15 cellular contexts compared by ENCODE assay signal in genomic region chr3:62926494-62926893, GRCh38. TPM values are rescaled to one million over a fixed set of nuclear protein-coding genes. Genes with fewer than 3 reads are reported as not detected.
"Had no signal": no experiment of that assay in that cellular context is flagged by ENCODE, and none has a peak within 500 bp of the region (broad histone marks: within the 10 kb centered on the region; RNA-seq: fewer than 3 reads in every experiment).

No MANE protein-coding gene starts in this region.

- H3K27me3 ChIP-seq: hepatocyte, pancreas, uterus had no signal

- H3K27ac ChIP-seq: hepatocyte, lower lobe of right lung, pancreas, uterus, WERI-Rb-1 had no signal

- H3K36me3 ChIP-seq: lower lobe of right lung, pancreas, uterus, WERI-Rb-1 had no signal

- ATAC-seq: activated CD4-positive, alpha-beta T cell treated with anti-CD3 and anti-CD28 coated beads for 36 hours; activated CD8-positive, alpha-beta memory T cell treated with anti-CD3 and anti-CD28 coated beads, Interleukin-2, amount 10 ng/mL, durations not matched to agents 7 days and 5 days; lower lobe of right lung; pancreas; stimulated activated effector memory CD8-positive, alpha-beta T cell treated with anti-CD3 and anti-CD28 coated beads, Interleukin-12 subunit alpha, Interleukin-12 subunit beta, amount 100 ng/mL, for 72 hours; T-helper 17 cell had no signal

- H3K4me1 ChIP-seq: lower lobe of right lung, pancreas, uterus had no signal

- H3K27ac Mint-ChIP-seq: activated CD4-positive, alpha-beta memory T cell treated with anti-CD3 and anti-CD28 coated beads for 36 hours; activated CD4-positive, alpha-beta T cell treated with anti-CD3 and anti-CD28 coated beads for 36 hours; activated CD8-positive, alpha-beta memory T cell treated with anti-CD3 and anti-CD28 coated beads, Interleukin-2, amount 10 ng/mL, durations not matched to agents 7 days and 5 days; activated naive CD4-positive, alpha-beta T cell treated with anti-CD3 and anti-CD28 coated beads, Interleukin-2, amount 10 ng/mL, durations not matched to agents 7 days and 5 days; stimulated activated effector memory CD8-positive, alpha-beta T cell treated with anti-CD3 and anti-CD28 coated beads, Interleukin-12 subunit alpha, Interleukin-12 subunit beta, amount 100 ng/mL, for 72 hours; T-helper 17 cell had no signal

- H3K27me3 Mint-ChIP-seq: activated CD4-positive, alpha-beta memory T cell treated with anti-CD3 and anti-CD28 coated beads for 36 hours; activated CD4-positive, alpha-beta T cell treated with anti-CD3 and anti-CD28 coated beads for 36 hours; activated CD8-positive, alpha-beta memory T cell treated with anti-CD3 and anti-CD28 coated beads, Interleukin-2, amount 10 ng/mL, durations not matched to agents 7 days and 5 days; activated naive CD4-positive, alpha-beta T cell treated with anti-CD3 and anti-CD28 coated beads, Interleukin-2, amount 10 ng/mL, durations not matched to agents 7 days and 5 days; T-helper 17 cell had no signal

- H3K9me3 ChIP-seq: lower lobe of right lung, pancreas, uterus had no signal

- H3K4me2 ChIP-seq: hepatocyte had no signal

- H3K36me3 Mint-ChIP-seq: activated CD4-positive, alpha-beta memory T cell treated with anti-CD3 and anti-CD28 coated beads for 36 hours; activated CD8-positive, alpha-beta memory T cell treated with anti-CD3 and anti-CD28 coated beads, Interleukin-2, amount 10 ng/mL, durations not matched to agents 7 days and 5 days; activated naive CD4-positive, alpha-beta T cell treated with anti-CD3 and anti-CD28 coated beads, Interleukin-2, amount 10 ng/mL, durations not matched to agents 7 days and 5 days; stimulated activated effector memory CD8-positive, alpha-beta T cell treated with anti-CD3 and anti-CD28 coated beads, Interleukin-12 subunit alpha, Interleukin-12 subunit beta, amount 100 ng/mL, for 72 hours had no signal

- H3K4me3 ChIP-seq: hepatocyte, lower lobe of right lung, pancreas, uterus had no signal

- H2AFZ ChIP-seq: hepatocyte had no signal

- H3K79me2 ChIP-seq: hepatocyte had no signal

- H3K4me1 Mint-ChIP-seq: activated CD4-positive, alpha-beta T cell treated with anti-CD3 and anti-CD28 coated beads for 36 hours; activated CD8-positive, alpha-beta memory T cell treated with anti-CD3 and anti-CD28 coated beads, Interleukin-2, amount 10 ng/mL, durations not matched to agents 7 days and 5 days; activated naive CD4-positive, alpha-beta T cell treated with anti-CD3 and anti-CD28 coated beads, Interleukin-2, amount 10 ng/mL, durations not matched to agents 7 days and 5 days; stimulated activated effector memory CD8-positive, alpha-beta T cell treated with anti-CD3 and anti-CD28 coated beads, Interleukin-12 subunit alpha, Interleukin-12 subunit beta, amount 100 ng/mL, for 72 hours; T-helper 17 cell had no signal

- DNase-seq: activated CD4-positive, alpha-beta memory T cell treated with anti-CD3 and anti-CD28 coated beads for 36 hours; activated CD4-positive, alpha-beta T cell treated with anti-CD3 and anti-CD28 coated beads for 36 hours; activated CD8-positive, alpha-beta memory T cell treated with anti-CD3 and anti-CD28 coated beads, Interleukin-2, amount 10 ng/mL, durations not matched to agents 7 days and 5 days; activated naive CD4-positive, alpha-beta T cell treated with anti-CD3 and anti-CD28 coated beads, Interleukin-2, amount 10 ng/mL, durations not matched to agents 7 days and 5 days; activated T-cell treated with anti-CD3 and anti-CD28 coated beads, Interleukin-2, amount 50 U/mL, for 1 hour; erythroblast; kidney glomerular epithelial cell; lower lobe of right lung; pancreas; T-helper 17 cell; uterus; WERI-Rb-1 had no signal

- H3K4me3 Mint-ChIP-seq: activated CD4-positive, alpha-beta memory T cell treated with anti-CD3 and anti-CD28 coated beads for 36 hours; activated CD4-positive, alpha-beta T cell treated with anti-CD3 and anti-CD28 coated beads for 36 hours; activated CD8-positive, alpha-beta memory T cell treated with anti-CD3 and anti-CD28 coated beads, Interleukin-2, amount 10 ng/mL, durations not matched to agents 7 days and 5 days; activated naive CD4-positive, alpha-beta T cell treated with anti-CD3 and anti-CD28 coated beads, Interleukin-2, amount 10 ng/mL, durations not matched to agents 7 days and 5 days; stimulated activated effector memory CD8-positive, alpha-beta T cell treated with anti-CD3 and anti-CD28 coated beads, Interleukin-12 subunit alpha, Interleukin-12 subunit beta, amount 100 ng/mL, for 72 hours; T-helper 17 cell had no signal

RNA-seq across cellular contexts. Expression of gene CADPS, which starts 51.3 kb away (rescaled TPM):
- total RNA-seq: activated CD4-positive, alpha-beta memory T cell treated with anti-CD3 and anti-CD28 coated beads for 36 hours; activated CD4-positive, alpha-beta T cell treated with anti-CD3 and anti-CD28 coated beads for 36 hours; activated CD8-positive, alpha-beta memory T cell treated with anti-CD3 and anti-CD28 coated beads, Interleukin-2, amount 10 ng/mL, durations not matched to agents 7 days and 5 days; dermis microvascular lymphatic vessel endothelial cell; T-helper 17 cell had no signal
